Comparison of ENCODE assay signal across 8 cellular contexts in genomic region chr7:70694909-70695803, GRCh38.
DNase-seq lines count a peak whose midpoint lies in the region; ATAC-seq and TF ChIP-seq lines count a peak whose summit lies in the region.

No MANE protein-coding gene starts in this region.

- ATAC-seq in left cardiac atrium (peak; percentile 18 to 42), HG03521 (IDR thresholded peaks at IDR 0.05; ENCODE audit: unreplicated experiment) (no peak)

- H3K27me3 Mint-ChIP-seq in CD8-positive, alpha-beta memory T cell = peaks cover 5 to 20% of the 10 kb centered on the region in 2 donors
- peaks cover 56% of the 10 kb centered on the region for H3K27me3 Mint-ChIP-seq in activated T-cell treated with anti-CD3 and anti-CD28 coated beads, Interleukin-2, amount 50 U/mL, for 24 hours

- TF ChIP-seq POLR2A in sigmoid colon (IDR thresholded peaks at IDR 0.05) = no peak

- H3K4me3 ChIP-seq in CD8-positive, alpha-beta memory T cell (ENCODE audit: low read length) = peak overlapping the region; percentile 51
- H3K4me3 ChIP-seq in HAP-1 (peak overlapping the region; percentile 53), sigmoid colon (peak overlapping the region; percentile 47 to 80 (median 68))

- peak overlapping the region; percentile 31 for H3K27ac ChIP-seq in CD8-positive, alpha-beta memory T cell (ENCODE audit: low read depth, low read length)
- peak overlapping the region; percentile 67 to 82 (median 74) for H3K27ac ChIP-seq in sigmoid colon

- no peaks in the 10 kb centered on the region for H3K9me3 ChIP-seq in CD8-positive, alpha-beta memory T cell (ENCODE audit: low read length)
- H3K9me3 ChIP-seq in HAP-1 (no peaks in the 10 kb centered on the region), sigmoid colon (no peaks in the 10 kb centered on the region)

- peak overlapping the region; percentile 73 to 98 (median 94) for H3K27ac Mint-ChIP-seq in CD8-positive, alpha-beta memory T cell
- H3K27ac Mint-ChIP-seq in activated T-cell treated with anti-CD3 and anti-CD28 coated beads, Interleukin-2, amount 50 U/mL, for 24 hours = peak overlapping the region; percentile 69

- H3K4me1 Mint-ChIP-seq in CD8-positive, alpha-beta memory T cell = peaks cover 25 to 51% (median 38%) of the 10 kb centered on the region in 3 donors
- H3K4me1 Mint-ChIP-seq in activated T-cell treated with anti-CD3 and anti-CD28 coated beads, Interleukin-2, amount 50 U/mL, for 24 hours (ENCODE audit: low read depth) = peaks cover 19% of the 10 kb centered on the region

- no peak for DNase-seq in CD8-positive, alpha-beta memory T cell
- DNase-seq in HAP-1 (ENCODE audit: low spot score in 2 of 2) (peak in 1 of 2 experiments; percentile 35), left cardiac atrium (peak; percentile 28), sigmoid colon (no peak), NCI-H526 treated with DMSO at 0.1 percent for 48 hours (lab: John Stamatoyannopoulos, UW) (no peak)
- DNase-seq in activated T-cell treated with anti-CD3 and anti-CD28 coated beads, Interleukin-2, amount 50 U/mL, for 24 hours = peak; percentile 46
- DNase-seq in activated CD4-positive, CD25-positive, alpha-beta regulatory T cell (lab: John Stamatoyannopoulos, UW) = no peak

- peak overlapping the region; percentile 92 to 100 (median 98) for H3K4me3 Mint-ChIP-seq in CD8-positive, alpha-beta memory T cell
- peak overlapping the region; percentile 82 for H3K4me3 Mint-ChIP-seq in activated T-cell treated with anti-CD3 and anti-CD28 coated beads, Interleukin-2, amount 50 U/mL, for 24 hours

- POLR2A ChIA-PET in CD8-positive, alpha-beta memory T cell (lab: Charles Lee) = interaction anchor here (0.6 to 1.7 kb wide), 4 partner anchors 13 to 525 kb away, joined by 3 to 19 read pairs (median 7); no protein-coding TSS in a partner anchor

- peaks cover 0 to 19% (median 8%) of the 10 kb centered on the region in 3 donors for H3K36me3 Mint-ChIP-seq in CD8-positive, alpha-beta memory T cell
- H3K36me3 Mint-ChIP-seq in activated T-cell treated with anti-CD3 and anti-CD28 coated beads, Interleukin-2, amount 50 U/mL, for 24 hours (ENCODE audit: low read depth) = peaks cover 3% of the 10 kb centered on the region

- TF ChIP-seq EP300 in sigmoid colon (IDR thresholded peaks at IDR 0.05) = no peak

- no peak for TF ChIP-seq CTCF in sigmoid colon (IDR thresholded peaks at IDR 0.05)

- no peaks in the 10 kb centered on the region for H3K27me3 ChIP-seq in CD8-positive, alpha-beta memory T cell (ENCODE audit: insufficient read depth, low read length, poor library complexity, severe bottlenecking)
- H3K27me3 ChIP-seq in HAP-1 (ENCODE audit: low read depth) = peaks cover 42% of the 10 kb centered on the region
- peaks cover 0 to 11% (median 0%) of the 10 kb centered on the region in 3 donors for H3K27me3 ChIP-seq in sigmoid colon

- intact Hi-C loops in left cardiac atrium (cut with DNase I) (loop anchor here (5.0 kb wide), 2 partner anchors 503 to 653 kb away; no protein-coding TSS in a partner anchor), sigmoid colon (cut with DNase I) (loop anchor here (5.0 to 10.0 kb wide), 2 partner anchors 340 to 653 kb away; no protein-coding TSS in a partner anchor)

- in situ Hi-C loops in HAP-1 (cut with MboI; ENCODE audit: low sequenced_read_pairs) = no loop called here

- H3K9me3 Mint-ChIP-seq in CD8-positive, alpha-beta memory T cell = no peaks in the 10 kb centered on the region
- H3K9me3 Mint-ChIP-seq in activated T-cell treated with anti-CD3 and anti-CD28 coated beads, Interleukin-2, amount 50 U/mL, for 24 hours = no peaks in the 10 kb centered on the region

- CTCF ChIA-PET in CD8-positive, alpha-beta memory T cell (lab: Charles Lee) = interaction anchor here (0.8 to 1.7 kb wide), 4 partner anchors 11 to 189 kb away, joined by 3 to 8 read pairs (median 5); no protein-coding TSS in a partner anchor

- no peaks in the 10 kb centered on the region for H3K4me1 ChIP-seq in CD8-positive, alpha-beta memory T cell (ENCODE audit: insufficient read depth, low read length)
- peaks cover 28% of the 10 kb centered on the region for H3K4me1 ChIP-seq in HAP-1
- H3K4me1 ChIP-seq in sigmoid colon = peaks cover 0 to 25% (median 12%) of the 10 kb centered on the region in 4 donors

- 0% methylated on average over 82 of the region's 82 CpGs for WGBS in sigmoid colon, 2 donors

- no peaks in the 10 kb centered on the region for H3K36me3 ChIP-seq in CD8-positive, alpha-beta memory T cell (ENCODE audit: insufficient read depth, low read length)
- H3K36me3 ChIP-seq in HAP-1 (replicated peaks) (no peaks in the 10 kb centered on the region), sigmoid colon (no peaks in the 10 kb centered on the region)

Comparison
In these comparisons a context has a peak if more than half of its experiments do, and no peak if none do; other contexts are left out.
1. DNase-seq: peak in activated T-cell treated with anti-CD3 and anti-CD28 coated beads, Interleukin-2, amount 50 U/mL, for 24 hours (single experiment) and left cardiac atrium (single experiment); none in CD8-positive, alpha-beta memory T cell (0 of 5), sigmoid colon (single experiment), activated CD4-positive, CD25-positive, alpha-beta regulatory T cell (0 of 4) and NCI-H526 treated with DMSO at 0.1 percent for 48 hours (single experiment).
2. Peak in every context shown above with its lines, with median percentiles within 50 percentile points of each other: H3K4me3 ChIP-seq.